ENCODE assay signal across 1 cellular context in genomic region chr16:16064874-16065384, GRCh38.
A peak's percentile ranks its signal among the peaks of the same experiment; 100 is the strongest.
TF ChIP-seq lines count a peak whose summit lies in the region.

No MANE protein-coding gene starts in this region.

TF ChIP-seq in IMR-90, 13 proteins besides CTCF, POLR2A, EP300 and RAD21 (continued from another document):
- peak; percentile 73 for TF ChIP-seq MAFK (IDR thresholded peaks at IDR 0.05; ENCODE audit: low read depth, low read length)
